ENCODE assay signal across 10 cellular contexts in genomic region chr11:102361100-102362021, GRCh38.
DNase-seq lines count a peak whose midpoint lies in the region; ATAC-seq and TF ChIP-seq lines count a peak whose summit lies in the region.
"Had no signal": no experiment of that assay in that cellular context is flagged by ENCODE, and none has a peak within 500 bp of the region (broad histone marks: within the 10 kb centered on the region; RNA-seq: fewer than 3 reads in every experiment).

No MANE protein-coding gene starts in this region.

- peaks cover 37% of the 10 kb centered on the region for H3K9me3 Mint-ChIP-seq in nephron progenitor cell

- POLR2A ChIA-PET in RWPE1 (lab: Yijun Ruan, JAX; ENCODE audit: low non-redundant PET): no interaction called here

- CTCF ChIA-PET in RWPE1 (lab: Yijun Ruan, JAX): no interaction called here

- peaks cover 93% of the 10 kb centered on the region for H3K36me3 Mint-ChIP-seq in nephron progenitor cell (ENCODE audit: low read depth)

- no peaks in the 10 kb centered on the region for H3K27me3 Mint-ChIP-seq in nephron progenitor cell (ENCODE audit: low read depth, poor library complexity)

- peak; percentile 29 for DNase-seq in activated CD4-positive, alpha-beta T cell treated with anti-CD3 and anti-CD28 coated beads for 1 hour
- DNase-seq in activated CD4-positive, alpha-beta T cell treated with anti-CD3 and anti-CD28 coated beads, Interleukin-2, amount 50 U/mL, for 48 hours: no peak
- peak; percentile 46 for DNase-seq in activated CD4-positive, alpha-beta T cell treated with anti-CD3 and anti-CD28 coated beads, Interleukin-2, amount 50 U/mL, for 1 hour
- no peak for DNase-seq in nephron progenitor cell
- no peak for DNase-seq in CD1c-positive myeloid dendritic cell (ENCODE audit: extremely low spot score)
- DNase-seq in RWPE1 (ENCODE audit: low spot score): no peak
- no peak for DNase-seq in GM10266 (ENCODE audit: extremely low spot score)
- DNase-seq: anterior cingulate cortex; NK-92 treated with Interleukin-12 subunit alpha and Interleukin-12 subunit beta, amount 100 ng/mL, for 24 hours had no signal

- TF ChIP-seq CTCF in nephron progenitor cell (IDR thresholded peaks at IDR 0.05) (no peak), RWPE1 (conservative IDR thresholded peaks at IDR 0.05; ENCODE audit: low read depth) (no peak), GM10266 (IDR thresholded peaks at IDR 0.05; ENCODE audit: control insufficient read depth, insufficient read depth, low read depth, missing control alignments) (no peak)

- peaks cover 16% of the 10 kb centered on the region for H3K4me1 Mint-ChIP-seq in nephron progenitor cell

- peak; percentile 65 for ATAC-seq in HG03064 (IDR thresholded peaks at IDR 0.05; ENCODE audit: low read depth, unreplicated experiment)

- no peak overlapping the region for H3K4me3 Mint-ChIP-seq in nephron progenitor cell

- H3K27ac Mint-ChIP-seq in nephron progenitor cell: peak overlapping the region; percentile 78

- H3K27ac ChIP-seq in RWPE1: no peak overlapping the region

Comparison
In these comparisons a context has a peak if more than half of its experiments do, and no peak if none do; other contexts are left out.
1. DNase-seq: peak in activated CD4-positive, alpha-beta T cell treated with anti-CD3 and anti-CD28 coated beads for 1 hour (single experiment) and activated CD4-positive, alpha-beta T cell treated with anti-CD3 and anti-CD28 coated beads, Interleukin-2, amount 50 U/mL, for 1 hour (single experiment); none in activated CD4-positive, alpha-beta T cell treated with anti-CD3 and anti-CD28 coated beads, Interleukin-2, amount 50 U/mL, for 48 hours (0 of 2), nephron progenitor cell (single experiment), CD1c-positive myeloid dendritic cell (single experiment), RWPE1 (single experiment) and GM10266 (single experiment).